ENCODE assay signal across 1 cellular context in the genomic region with DNA sequence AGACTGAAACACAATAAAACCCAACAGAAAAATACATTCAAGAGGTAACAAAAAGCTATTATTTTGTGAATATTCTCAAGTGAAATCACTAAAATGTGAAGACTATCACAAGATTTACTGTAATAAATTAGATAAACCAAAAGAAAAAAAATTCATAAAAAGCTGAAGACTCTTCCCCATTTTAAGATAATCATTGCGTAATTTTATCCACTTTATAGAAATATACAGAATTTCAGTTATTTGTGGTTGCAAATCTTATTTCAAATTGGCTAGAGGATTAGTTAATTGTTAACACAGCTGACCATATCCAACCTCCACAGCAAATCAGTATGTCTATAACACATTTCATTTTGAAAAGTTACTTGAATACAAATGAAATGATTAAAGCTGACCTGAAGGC.
TF ChIP-seq lines count a peak whose summit lies in the region.

No MANE protein-coding gene starts in this region.

TF ChIP-seq in K562, 482 proteins besides CTCF, POLR2A, EP300 and RAD21 (continued from another document):
- TF ChIP-seq, protein P1, sequence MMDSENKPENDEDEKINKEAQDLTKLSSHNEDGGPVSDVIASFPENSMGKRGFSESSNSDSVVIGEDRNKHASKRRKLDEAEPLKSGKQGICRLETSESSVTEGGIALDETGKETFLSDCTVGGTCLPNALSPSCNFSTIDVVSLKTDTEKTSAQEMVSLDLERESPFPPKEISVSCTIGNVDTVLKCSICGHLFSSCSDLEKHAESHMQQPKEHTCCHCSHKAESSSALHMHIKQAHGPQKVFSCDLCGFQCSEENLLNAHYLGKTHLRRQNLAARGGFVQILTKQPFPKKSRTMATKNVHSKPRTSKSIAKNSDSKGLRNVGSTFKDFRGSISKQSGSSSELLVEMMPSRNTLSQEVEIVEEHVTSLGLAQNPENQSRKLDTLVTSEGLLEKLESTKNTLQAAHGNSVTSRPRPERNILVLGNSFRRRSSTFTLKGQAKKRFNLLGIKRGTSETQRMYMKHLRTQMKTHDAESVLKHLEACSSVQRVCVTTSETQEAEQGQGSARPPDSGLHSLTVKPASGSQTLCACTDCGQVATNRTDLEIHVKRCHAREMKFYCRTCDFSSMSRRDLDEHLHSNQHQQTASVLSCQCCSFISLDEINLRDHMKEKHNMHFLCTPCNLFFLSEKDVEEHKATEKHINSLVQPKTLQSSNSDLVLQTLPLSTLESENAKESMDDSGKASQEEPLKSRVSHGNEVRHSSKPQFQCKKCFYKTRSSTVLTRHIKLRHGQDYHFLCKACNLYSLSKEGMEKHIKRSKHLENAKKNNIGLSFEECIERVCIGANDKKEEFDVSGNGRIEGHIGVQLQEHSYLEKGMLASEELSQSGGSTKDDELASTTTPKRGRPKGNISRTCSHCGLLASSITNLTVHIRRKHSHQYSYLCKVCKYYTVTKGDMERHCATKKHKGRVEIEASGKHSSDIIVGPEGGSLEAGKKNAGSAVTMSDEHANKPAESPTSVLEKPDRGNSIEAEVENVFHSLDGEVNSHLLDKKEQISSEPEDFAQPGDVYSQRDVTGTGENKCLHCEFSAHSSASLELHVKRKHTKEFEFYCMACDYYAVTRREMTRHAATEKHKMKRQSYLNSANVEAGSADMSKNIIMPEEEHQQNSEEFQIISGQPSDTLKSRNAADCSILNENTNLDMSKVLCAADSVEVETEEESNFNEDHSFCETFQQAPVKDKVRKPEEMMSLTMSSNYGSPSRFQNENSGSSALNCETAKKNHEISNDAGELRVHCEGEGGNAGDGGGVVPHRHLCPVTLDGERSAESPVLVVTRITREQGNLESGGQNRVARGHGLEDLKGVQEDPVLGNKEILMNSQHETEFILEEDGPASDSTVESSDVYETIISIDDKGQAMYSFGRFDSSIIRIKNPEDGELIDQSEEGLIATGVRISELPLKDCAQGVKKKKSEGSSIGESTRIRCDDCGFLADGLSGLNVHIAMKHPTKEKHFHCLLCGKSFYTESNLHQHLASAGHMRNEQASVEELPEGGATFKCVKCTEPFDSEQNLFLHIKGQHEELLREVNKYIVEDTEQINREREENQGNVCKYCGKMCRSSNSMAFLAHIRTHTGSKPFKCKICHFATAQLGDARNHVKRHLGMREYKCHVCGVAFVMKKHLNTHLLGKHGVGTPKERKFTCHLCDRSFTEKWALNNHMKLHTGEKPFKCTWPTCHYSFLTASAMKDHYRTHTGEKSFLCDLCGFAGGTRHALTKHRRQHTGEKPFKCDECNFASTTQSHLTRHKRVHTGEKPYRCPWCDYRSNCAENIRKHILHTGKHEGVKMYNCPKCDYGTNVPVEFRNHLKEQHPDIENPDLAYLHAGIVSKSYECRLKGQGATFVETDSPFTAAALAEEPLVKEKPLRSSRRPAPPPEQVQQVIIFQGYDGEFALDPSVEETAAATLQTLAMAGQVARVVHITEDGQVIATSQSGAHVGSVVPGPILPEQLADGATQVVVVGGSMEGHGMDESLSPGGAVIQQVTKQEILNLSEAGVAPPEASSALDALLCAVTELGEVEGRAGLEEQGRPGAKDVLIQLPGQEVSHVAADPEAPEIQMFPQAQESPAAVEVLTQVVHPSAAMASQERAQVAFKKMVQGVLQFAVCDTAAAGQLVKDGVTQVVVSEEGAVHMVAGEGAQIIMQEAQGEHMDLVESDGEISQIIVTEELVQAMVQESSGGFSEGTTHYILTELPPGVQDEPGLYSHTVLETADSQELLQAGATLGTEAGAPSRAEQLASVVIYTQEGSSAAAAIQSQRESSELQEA (IDR thresholded peaks at IDR 0.05; ENCODE audit: low read depth) = no peak
- TF ChIP-seq CEBPB (tag; IDR thresholded peaks at IDR 0.05) = peak; percentile 93
- no peak for TF ChIP-seq CGGBP1 (CRISPR knock-in tag; IDR thresholded peaks at IDR 0.05)
- TF ChIP-seq KDM1A (IDR thresholded peaks at IDR 0.05) = no peak
- TF ChIP-seq, protein P2, sequence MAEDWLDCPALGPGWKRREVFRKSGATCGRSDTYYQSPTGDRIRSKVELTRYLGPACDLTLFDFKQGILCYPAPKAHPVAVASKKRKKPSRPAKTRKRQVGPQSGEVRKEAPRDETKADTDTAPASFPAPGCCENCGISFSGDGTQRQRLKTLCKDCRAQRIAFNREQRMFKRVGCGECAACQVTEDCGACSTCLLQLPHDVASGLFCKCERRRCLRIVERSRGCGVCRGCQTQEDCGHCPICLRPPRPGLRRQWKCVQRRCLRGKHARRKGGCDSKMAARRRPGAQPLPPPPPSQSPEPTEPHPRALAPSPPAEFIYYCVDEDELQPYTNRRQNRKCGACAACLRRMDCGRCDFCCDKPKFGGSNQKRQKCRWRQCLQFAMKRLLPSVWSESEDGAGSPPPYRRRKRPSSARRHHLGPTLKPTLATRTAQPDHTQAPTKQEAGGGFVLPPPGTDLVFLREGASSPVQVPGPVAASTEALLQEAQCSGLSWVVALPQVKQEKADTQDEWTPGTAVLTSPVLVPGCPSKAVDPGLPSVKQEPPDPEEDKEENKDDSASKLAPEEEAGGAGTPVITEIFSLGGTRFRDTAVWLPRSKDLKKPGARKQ (CRISPR knock-in tag; IDR thresholded peaks at IDR 0.05) = no peak
- TF ChIP-seq ZZZ3 (IDR thresholded peaks at IDR 0.05) = no peak
- no peak for TF ChIP-seq ZNF764 (CRISPR knock-in tag; IDR thresholded peaks at IDR 0.05; ENCODE audit: low read depth)
- no peak for TF ChIP-seq NELFE (IDR thresholded peaks at IDR 0.05; ENCODE audit: insufficient read depth, insufficient read length)
- TF ChIP-seq ZNF184 (CRISPR knock-in tag; IDR thresholded peaks at IDR 0.05) = no peak
- TF ChIP-seq MECOM (CRISPR knock-in tag; IDR thresholded peaks at IDR 0.05) = no peak
- no peak for TF ChIP-seq USF2 (CRISPR knock-in tag; IDR thresholded peaks at IDR 0.05)
- TF ChIP-seq EP400 (IDR thresholded peaks at IDR 0.05) = no peak
